ENCODE assay signal across 8 cellular contexts in the genomic region with DNA sequence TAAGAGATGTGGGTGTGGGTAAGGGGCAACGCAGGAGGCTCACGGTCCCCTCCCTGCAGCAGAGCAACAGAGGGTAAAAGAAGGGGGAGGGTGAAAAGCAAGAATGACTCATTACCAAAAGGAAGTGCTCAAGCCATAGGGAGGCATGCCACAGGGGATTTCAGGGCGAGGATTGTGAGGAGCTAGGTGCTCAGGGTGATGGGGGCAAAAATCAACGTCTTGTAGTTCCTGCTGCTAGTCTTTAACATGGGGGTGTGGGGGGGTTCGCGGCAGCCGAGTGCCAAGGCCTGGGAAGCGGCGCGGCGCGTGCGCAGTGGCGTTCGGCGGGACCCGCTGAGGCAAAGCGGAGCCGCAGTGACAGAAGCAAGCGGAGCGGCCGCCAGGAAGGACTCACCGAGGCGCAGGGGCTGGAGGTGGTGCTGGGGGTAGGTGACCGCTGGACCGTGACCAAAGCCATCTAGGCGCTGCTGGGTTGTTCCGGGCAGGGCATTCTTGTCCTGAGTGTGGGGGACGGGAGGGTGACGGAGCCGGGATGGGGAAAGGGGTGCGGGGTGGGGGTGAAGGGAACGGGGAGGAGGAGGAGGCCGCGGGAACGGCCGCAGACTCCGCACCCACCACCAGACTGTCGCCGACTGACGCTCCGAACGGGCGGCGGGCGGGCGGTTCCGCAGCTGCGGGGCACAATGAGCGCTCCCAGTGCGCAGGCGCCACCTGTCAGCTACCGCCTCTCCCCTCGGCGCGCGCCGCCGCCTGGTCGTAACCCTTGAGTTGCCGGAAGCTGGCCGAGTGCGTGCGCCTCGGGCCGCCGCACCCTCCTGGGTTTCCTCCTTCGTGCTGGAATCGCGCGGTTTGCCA. TPM values are rescaled to one million over a fixed set of nuclear protein-coding genes. Genes with fewer than 3 reads are reported as not detected.
A peak's percentile ranks its signal among the peaks of the same experiment; 100 is the strongest.
DNase-seq lines count a peak whose midpoint lies in the region; ATAC-seq and TF ChIP-seq lines count a peak whose summit lies in the region.

A gene with protein sequence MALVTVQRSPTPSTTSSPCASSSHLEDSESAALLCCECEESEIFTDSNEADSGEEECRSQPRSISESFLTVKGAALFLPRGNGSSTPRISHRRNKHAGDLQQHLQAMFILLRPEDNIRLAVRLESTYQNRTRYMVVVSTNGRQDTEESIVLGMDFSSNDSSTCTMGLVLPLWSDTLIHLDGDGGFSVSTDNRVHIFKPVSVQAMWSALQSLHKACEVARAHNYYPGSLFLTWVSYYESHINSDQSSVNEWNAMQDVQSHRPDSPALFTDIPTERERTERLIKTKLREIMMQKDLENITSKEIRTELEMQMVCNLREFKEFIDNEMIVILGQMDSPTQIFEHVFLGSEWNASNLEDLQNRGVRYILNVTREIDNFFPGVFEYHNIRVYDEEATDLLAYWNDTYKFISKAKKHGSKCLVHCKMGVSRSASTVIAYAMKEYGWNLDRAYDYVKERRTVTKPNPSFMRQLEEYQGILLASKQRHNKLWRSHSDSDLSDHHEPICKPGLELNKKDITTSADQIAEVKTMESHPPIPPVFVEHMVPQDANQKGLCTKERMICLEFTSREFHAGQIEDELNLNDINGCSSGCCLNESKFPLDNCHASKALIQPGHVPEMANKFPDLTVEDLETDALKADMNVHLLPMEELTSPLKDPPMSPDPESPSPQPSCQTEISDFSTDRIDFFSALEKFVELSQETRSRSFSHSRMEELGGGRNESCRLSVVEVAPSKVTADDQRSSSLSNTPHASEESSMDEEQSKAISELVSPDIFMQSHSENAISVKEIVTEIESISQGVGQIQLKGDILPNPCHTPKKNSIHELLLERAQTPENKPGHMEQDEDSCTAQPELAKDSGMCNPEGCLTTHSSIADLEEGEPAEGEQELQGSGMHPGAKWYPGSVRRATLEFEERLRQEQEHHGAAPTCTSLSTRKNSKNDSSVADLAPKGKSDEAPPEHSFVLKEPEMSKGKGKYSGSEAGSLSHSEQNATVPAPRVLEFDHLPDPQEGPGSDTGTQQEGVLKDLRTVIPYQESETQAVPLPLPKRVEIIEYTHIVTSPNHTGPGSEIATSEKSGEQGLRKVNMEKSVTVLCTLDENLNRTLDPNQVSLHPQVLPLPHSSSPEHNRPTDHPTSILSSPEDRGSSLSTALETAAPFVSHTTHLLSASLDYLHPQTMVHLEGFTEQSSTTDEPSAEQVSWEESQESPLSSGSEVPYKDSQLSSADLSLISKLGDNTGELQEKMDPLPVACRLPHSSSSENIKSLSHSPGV (N-terminal part only) (minus strand): TSS at position 685 of the 855 bp plus-strand sequence. CDS start 228 bp downstream, at position 457.

- WGBS in psoas muscle, 3 donors = 0 to 1% (median 0%) methylated on average over 36 to 71 of the region's 71 CpGs
- WGBS in urinary bladder = under 1% methylated on average over 69 of the region's 71 CpGs

- TF ChIP-seq CTCF in GM12865 (IDR thresholded peaks at IDR 0.05; ENCODE audit: insufficient read depth, low read depth, low read length, missing control alignments) (no peak), left ventricle myocardium inferior (IDR thresholded peaks at IDR 0.05; ENCODE audit: borderline replicate concordance) (no peak), psoas muscle (IDR thresholded peaks at IDR 0.05) (no peak)

- intact Hi-C loops in T-helper 1 cell treated with Interleukin-12 subunit alpha and Interleukin-12 subunit beta and Interleukin-4 antibody, amounts not matched to agents 30 ng/mL and 1 ng/mL, for 36 hours (cut with micrococcal nuclease) = loop anchor here (1.0 to 10.0 kb wide), 9 partner anchors 62 to 638 kb away; a partner anchor contains a TSS
- intact Hi-C loops in left ventricle myocardium inferior (cut with micrococcal nuclease) (loop anchor here (2.0 kb wide), 1 partner anchor 123 kb away; no protein-coding TSS in a partner anchor), psoas muscle (cut with DNase I) (loop anchor here (2.0 to 10.0 kb wide), 5 partner anchors 65 to 345 kb away; a partner anchor contains a TSS)

- no peaks in the 10 kb centered on the region for H3K9me3 ChIP-seq in left ventricle myocardium inferior (replicated peaks)
- H3K9me3 ChIP-seq in psoas muscle = no peaks in the 10 kb centered on the region

- peak; percentile 67 for ATAC-seq in HG02763 (IDR thresholded peaks at IDR 0.05; ENCODE audit: unreplicated experiment)
- peak; percentile 94 to 96 (median 96) for ATAC-seq in psoas muscle

- peaks cover 60% of the 10 kb centered on the region for H3K4me1 ChIP-seq in left ventricle myocardium inferior
- peaks cover 37% of the 10 kb centered on the region for H3K4me1 ChIP-seq in psoas muscle
- H3K4me1 ChIP-seq in urinary bladder (ENCODE audit: insufficient read depth) = no peaks in the 10 kb centered on the region

- DNase-seq in GM12865 (ENCODE audit: low read depth) = peak; percentile 96
- peak; percentile 94 for DNase-seq in NCI-H1694 treated with DMSO at 0.1 percent for 48 hours (lab: John Stamatoyannopoulos, UW)
- DNase-seq in amniotic epithelial cell (ENCODE audit: low read depth) = peak; percentile 71
- peak; percentile 89 for DNase-seq in left ventricle myocardium inferior
- peak; percentile 89 to 93 for DNase-seq in psoas muscle

- H3K4me3 ChIP-seq in GM12865 (ENCODE audit: low read depth, low read length) (peak within 1 kb of the TSS; percentile 82), left ventricle myocardium inferior (peak within 1 kb of the TSS; percentile 84), psoas muscle (peak within 1 kb of the TSS; percentile 75), urinary bladder (ENCODE audit: low read depth, low read length) (peak within 1 kb of the TSS; percentile 92)

- peak within 1 kb of the TSS; percentile 92 for H3K27ac ChIP-seq in left ventricle myocardium inferior (replicated peaks)
- peak within 1 kb of the TSS; percentile 90 for H3K27ac ChIP-seq in psoas muscle
- H3K27ac ChIP-seq in urinary bladder (ENCODE audit: low read depth) = peak within 1 kb of the TSS; percentile 63

- H3K36me3 ChIP-seq in left ventricle myocardium inferior (no peaks in the 10 kb centered on the region), psoas muscle (ENCODE audit: insufficient read depth in 1 of 2, low read depth in 1 of 2) (peaks cover 0 to 8% of the 10 kb centered on the region in 2 donors), urinary bladder (ENCODE audit: insufficient read depth) (no peaks in the 10 kb centered on the region)

- no peaks in the 10 kb centered on the region for H3K27me3 ChIP-seq in left ventricle myocardium inferior (ENCODE audit: low read depth)
- H3K27me3 ChIP-seq in psoas muscle (ENCODE audit: insufficient read depth in 3 of 3, low read length in 2 of 3) = no peaks in the 10 kb centered on the region

RNA-seq across cellular contexts. Expression of the gene that starts here (rescaled TPM):
- 61.3 and 64.1 TPM in 2 replicates for total RNA-seq in T-helper 1 cell treated with Interleukin-12 subunit alpha and Interleukin-12 subunit beta and Interleukin-4 antibody, amounts not matched to agents 30 ng/mL and 1 ng/mL, for 36 hours
- total RNA-seq in left ventricle myocardium inferior (28.6 TPM), psoas muscle (100 to 1,000 TPM; 107 to 168 (median 140) TPM), urinary bladder (18.0 TPM)
- polyA plus RNA-seq in psoas muscle (10 to 100 TPM; 28.0 to 67.4 (median 43.4) TPM), urinary bladder (11.9 TPM)

Comparison
In these comparisons a context has a peak if more than half of its experiments do, and no peak if none do; other contexts are left out.
1. Peak in every context shown above with its lines: DNase-seq, ATAC-seq, H3K4me3 ChIP-seq and H3K27ac ChIP-seq.